Comparison of ENCODE assay signal across 2 cellular contexts in the genomic region with DNA sequence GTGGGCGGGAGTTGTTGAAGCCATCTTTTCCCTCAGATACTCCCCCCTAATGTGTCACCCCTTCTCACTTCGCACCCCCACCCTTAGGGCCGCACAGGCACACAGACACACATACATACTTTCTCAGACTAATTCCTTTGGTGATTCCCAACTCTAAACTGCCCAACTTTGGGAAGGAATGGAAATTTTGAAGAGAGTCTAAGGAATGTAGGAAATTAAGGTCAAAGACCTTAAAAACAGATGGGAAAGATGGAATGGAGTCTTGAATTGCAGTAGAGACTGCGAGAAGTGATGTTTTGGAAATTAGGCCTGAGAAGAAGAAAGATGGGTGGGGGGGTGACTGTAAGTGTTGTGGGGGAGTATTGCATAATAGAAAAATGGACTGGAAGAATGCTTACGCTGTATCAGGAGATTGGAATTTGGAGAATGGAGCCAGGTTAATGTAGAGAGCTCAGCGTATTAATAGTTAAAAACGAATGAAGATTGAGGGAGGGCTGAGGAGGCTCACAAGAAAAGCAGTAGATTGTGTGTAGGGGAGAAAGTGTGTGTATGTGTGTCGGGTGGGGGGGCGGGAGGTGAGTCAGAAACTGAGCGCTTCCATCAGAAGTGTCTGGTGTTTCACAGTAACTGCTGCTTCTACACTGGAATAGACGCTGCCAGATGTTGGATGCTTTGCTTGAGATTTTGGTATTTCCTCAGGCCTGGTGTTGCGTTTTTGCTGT.
TF ChIP-seq lines count a peak whose summit lies in the region.

No MANE protein-coding gene starts in this region.

TF ChIP-seq in endothelial cell of umbilical vein, 7 proteins besides CTCF, POLR2A, EP300 and RAD21:
- TF ChIP-seq FOS (IDR thresholded peaks at IDR 0.05; ENCODE audit: borderline replicate concordance, insufficient read depth, low read length), result peak; percentile 10
- no peak for TF ChIP-seq MAX (IDR thresholded peaks at IDR 0.05; ENCODE audit: insufficient read depth, insufficient read length)
- no peak for TF ChIP-seq MYC (IDR thresholded peaks at IDR 0.05; ENCODE audit: low read depth, low read length)
- peak; percentile 16 for TF ChIP-seq JUN (IDR thresholded peaks at IDR 0.05; ENCODE audit: borderline replicate concordance, insufficient read depth, insufficient read length, low read depth)

TF ChIP-seq in neural cell, 6 proteins besides CTCF, POLR2A, EP300 and RAD21:
- TF ChIP-seq SMC3 (conservative IDR thresholded peaks at IDR 0.05; ENCODE audit: poor library complexity), result no peak
- no peak for TF ChIP-seq EZH2 (IDR thresholded peaks at IDR 0.05; ENCODE audit: borderline replicate concordance, insufficient read depth, low read length, poor library complexity, severe bottlenecking)
- TF ChIP-seq TAF1 (IDR thresholded peaks at IDR 0.05; ENCODE audit: low read depth), result no peak
- no peak for TF ChIP-seq POLR2AphosphoS5 (IDR thresholded peaks at IDR 0.05)
- TF ChIP-seq REST (IDR thresholded peaks at IDR 0.05; ENCODE audit: borderline replicate concordance), result no peak
- TF ChIP-seq MXI1 (conservative IDR thresholded peaks at IDR 0.05; ENCODE audit: poor library complexity, severe bottlenecking), result no peak
